In genomic region chr1:29949676-29950075, GRCh38 we compare ENCODE assay signal across 18 cellular contexts.
"Had no signal": no experiment of that assay in that cellular context is flagged by ENCODE, and none has a peak within 500 bp of the region (broad histone marks: within the 10 kb centered on the region; RNA-seq: fewer than 3 reads in every experiment).

No MANE protein-coding gene starts in this region.

- H3K9me3 Mint-ChIP-seq: activated naive CD8-positive, alpha-beta T cell treated with anti-CD3 and anti-CD28 coated beads, Interleukin-2, amount 10 ng/mL, durations not matched to agents 7 days and 5 days; T-helper 1 cell treated with Interleukin-12 subunit alpha and Interleukin-12 subunit beta and Interleukin-4 antibody, amounts not matched to agents 30 μg/mL and 1 μg/mL, for 36 hours had no signal

- H3K27me3 ChIP-seq: adrenal gland had no signal

- DNase-seq: activated CD4-positive, alpha-beta T cell treated with anti-CD3 and anti-CD28 coated beads for 4 hours; activated CD8-positive, alpha-beta memory T cell treated with anti-CD3 and anti-CD28 coated beads, Interleukin-2, amount 50 U/mL, for 48 hours; activated CD8-positive, alpha-beta T cell treated with anti-CD3 and anti-CD28 coated beads, Interleukin-2, amount 10 ng/mL, durations not matched to agents 7 days and 5 days; activated naive CD4-positive, alpha-beta T cell treated with anti-CD3 and anti-CD28 coated beads, Interleukin-2, amount 50 U/mL, for 16 hours; activated naive CD8-positive, alpha-beta T cell treated with anti-CD3 and anti-CD28 coated beads, Interleukin-2, amount 10 ng/mL, durations not matched to agents 7 days and 5 days; activated T-cell treated with anti-CD3 and anti-CD28 coated beads, Interleukin-2, amount 50 U/mL, for 1 hour; adrenal gland; anterior cingulate cortex; NCI-H1092; NCI-H1417; NCI-H1930; NCI-H345; NCI-H510A; NCI-H526 treated with DMSO at 0.1 percent for 48 hours; PC-3; SHP77 treated with DMSO at 0.1 percent for 48 hours had no signal

- H3K9me3 ChIP-seq: adrenal gland had no signal

- H3K36me3 ChIP-seq: adrenal gland had no signal

- ATAC-seq: activated CD4-positive, CD25-positive, alpha-beta regulatory T cell treated with anti-CD3 and anti-CD28 coated beads, Interleukin-2, amount 50 U/mL, for 24 hours; activated CD8-positive, alpha-beta T cell treated with anti-CD3 and anti-CD28 coated beads, Interleukin-2, amount 10 ng/mL, durations not matched to agents 7 days and 5 days; PC-3 had no signal

- H3K27ac Mint-ChIP-seq: activated CD8-positive, alpha-beta T cell treated with anti-CD3 and anti-CD28 coated beads, Interleukin-2, amount 10 ng/mL, durations not matched to agents 7 days and 5 days; activated naive CD8-positive, alpha-beta T cell treated with anti-CD3 and anti-CD28 coated beads, Interleukin-2, amount 10 ng/mL, durations not matched to agents 7 days and 5 days; T-helper 1 cell treated with Interleukin-12 subunit alpha and Interleukin-12 subunit beta and Interleukin-4 antibody, amounts not matched to agents 30 μg/mL and 1 μg/mL, for 36 hours had no signal

- H3K4me1 ChIP-seq: adrenal gland had no signal

- H3K4me3 Mint-ChIP-seq: activated CD8-positive, alpha-beta T cell treated with anti-CD3 and anti-CD28 coated beads, Interleukin-2, amount 10 ng/mL, durations not matched to agents 7 days and 5 days; activated naive CD8-positive, alpha-beta T cell treated with anti-CD3 and anti-CD28 coated beads, Interleukin-2, amount 10 ng/mL, durations not matched to agents 7 days and 5 days; T-helper 1 cell treated with Interleukin-12 subunit alpha and Interleukin-12 subunit beta and Interleukin-4 antibody, amounts not matched to agents 30 μg/mL and 1 μg/mL, for 36 hours had no signal

- H3K36me3 Mint-ChIP-seq: activated naive CD8-positive, alpha-beta T cell treated with anti-CD3 and anti-CD28 coated beads, Interleukin-2, amount 10 ng/mL, durations not matched to agents 7 days and 5 days had no signal

- H3K4me3 ChIP-seq: adrenal gland had no signal

- H3K27ac ChIP-seq: adrenal gland had no signal
